In the genomic region with DNA sequence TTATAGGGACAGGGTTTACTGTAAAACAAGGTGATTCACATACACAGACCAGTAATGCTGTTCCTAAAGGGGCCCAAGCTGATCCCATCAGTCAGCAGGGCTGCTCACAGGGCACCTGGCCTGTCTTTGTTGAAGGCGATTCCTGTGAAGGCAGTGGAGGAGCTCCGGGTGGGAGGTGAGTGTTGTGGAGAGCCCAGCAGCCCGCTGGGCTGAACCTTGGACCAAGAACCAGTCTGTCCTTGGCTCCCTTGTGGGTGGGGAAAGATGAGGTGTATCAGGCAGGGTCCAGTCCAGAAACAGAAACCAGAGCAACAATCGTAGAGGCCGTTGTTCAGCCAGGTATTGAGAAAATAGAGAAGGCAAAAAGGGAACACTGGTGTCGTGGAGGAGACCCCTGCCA, we compare ENCODE assay signal across 1 cellular context.
A peak's percentile ranks its signal among the peaks of the same experiment; 100 is the strongest.
TF ChIP-seq lines count a peak whose summit lies in the region.

No MANE protein-coding gene starts in this region.

TF ChIP-seq in HepG2, 621 proteins besides CTCF, POLR2A, EP300 and RAD21 (continued from another document and continues in another):
- TF ChIP-seq, protein P1, sequence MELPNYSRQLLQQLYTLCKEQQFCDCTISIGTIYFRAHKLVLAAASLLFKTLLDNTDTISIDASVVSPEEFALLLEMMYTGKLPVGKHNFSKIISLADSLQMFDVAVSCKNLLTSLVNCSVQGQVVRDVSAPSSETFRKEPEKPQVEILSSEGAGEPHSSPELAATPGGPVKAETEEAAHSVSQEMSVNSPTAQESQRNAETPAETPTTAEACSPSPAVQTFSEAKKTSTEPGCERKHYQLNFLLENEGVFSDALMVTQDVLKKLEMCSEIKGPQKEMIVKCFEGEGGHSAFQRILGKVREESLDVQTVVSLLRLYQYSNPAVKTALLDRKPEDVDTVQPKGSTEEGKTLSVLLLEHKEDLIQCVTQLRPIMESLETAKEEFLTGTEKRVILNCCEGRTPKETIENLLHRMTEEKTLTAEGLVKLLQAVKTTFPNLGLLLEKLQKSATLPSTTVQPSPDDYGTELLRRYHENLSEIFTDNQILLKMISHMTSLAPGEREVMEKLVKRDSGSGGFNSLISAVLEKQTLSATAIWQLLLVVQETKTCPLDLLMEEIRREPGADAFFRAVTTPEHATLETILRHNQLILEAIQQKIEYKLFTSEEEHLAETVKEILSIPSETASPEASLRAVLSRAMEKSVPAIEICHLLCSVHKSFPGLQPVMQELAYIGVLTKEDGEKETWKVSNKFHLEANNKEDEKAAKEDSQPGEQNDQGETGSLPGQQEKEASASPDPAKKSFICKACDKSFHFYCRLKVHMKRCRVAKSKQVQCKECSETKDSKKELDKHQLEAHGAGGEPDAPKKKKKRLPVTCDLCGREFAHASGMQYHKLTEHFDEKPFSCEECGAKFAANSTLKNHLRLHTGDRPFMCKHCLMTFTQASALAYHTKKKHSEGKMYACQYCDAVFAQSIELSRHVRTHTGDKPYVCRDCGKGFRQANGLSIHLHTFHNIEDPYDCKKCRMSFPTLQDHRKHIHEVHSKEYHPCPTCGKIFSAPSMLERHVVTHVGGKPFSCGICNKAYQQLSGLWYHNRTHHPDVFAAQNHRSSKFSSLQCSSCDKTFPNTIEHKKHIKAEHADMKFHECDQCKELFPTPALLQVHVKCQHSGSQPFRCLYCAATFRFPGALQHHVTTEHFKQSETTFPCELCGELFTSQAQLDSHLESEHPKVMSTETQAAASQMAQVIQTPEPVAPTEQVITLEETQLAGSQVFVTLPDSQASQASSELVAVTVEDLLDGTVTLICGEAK (IDR thresholded peaks at IDR 0.05): no peak
- TF ChIP-seq, protein P1 (CRISPR knock-in tag; IDR thresholded peaks at IDR 0.05): peak; percentile 30; the same call in 1 of the 2 replicates
- peak; percentile 69; the same call in 1 of the 2 replicates for TF ChIP-seq SAP130 (CRISPR knock-in tag; IDR thresholded peaks at IDR 0.05; ENCODE audit: low read depth)
- TF ChIP-seq RFXAP (CRISPR knock-in tag; IDR thresholded peaks at IDR 0.05; ENCODE audit: borderline replicate concordance): no peak
- TF ChIP-seq KDM1A (CRISPR knock-in tag; IDR thresholded peaks at IDR 0.05): no peak
- TF ChIP-seq, protein P2, sequence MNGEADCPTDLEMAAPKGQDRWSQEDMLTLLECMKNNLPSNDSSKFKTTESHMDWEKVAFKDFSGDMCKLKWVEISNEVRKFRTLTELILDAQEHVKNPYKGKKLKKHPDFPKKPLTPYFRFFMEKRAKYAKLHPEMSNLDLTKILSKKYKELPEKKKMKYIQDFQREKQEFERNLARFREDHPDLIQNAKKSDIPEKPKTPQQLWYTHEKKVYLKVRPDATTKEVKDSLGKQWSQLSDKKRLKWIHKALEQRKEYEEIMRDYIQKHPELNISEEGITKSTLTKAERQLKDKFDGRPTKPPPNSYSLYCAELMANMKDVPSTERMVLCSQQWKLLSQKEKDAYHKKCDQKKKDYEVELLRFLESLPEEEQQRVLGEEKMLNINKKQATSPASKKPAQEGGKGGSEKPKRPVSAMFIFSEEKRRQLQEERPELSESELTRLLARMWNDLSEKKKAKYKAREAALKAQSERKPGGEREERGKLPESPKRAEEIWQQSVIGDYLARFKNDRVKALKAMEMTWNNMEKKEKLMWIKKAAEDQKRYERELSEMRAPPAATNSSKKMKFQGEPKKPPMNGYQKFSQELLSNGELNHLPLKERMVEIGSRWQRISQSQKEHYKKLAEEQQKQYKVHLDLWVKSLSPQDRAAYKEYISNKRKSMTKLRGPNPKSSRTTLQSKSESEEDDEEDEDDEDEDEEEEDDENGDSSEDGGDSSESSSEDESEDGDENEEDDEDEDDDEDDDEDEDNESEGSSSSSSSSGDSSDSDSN (CRISPR knock-in tag; IDR thresholded peaks at IDR 0.05): peak; percentile 70
- TF ChIP-seq DPF2 (CRISPR knock-in tag; IDR thresholded peaks at IDR 0.05; ENCODE audit: borderline replicate concordance, low read depth): 0 out of 2 replicates have a peak, but pooled peaks have one; percentile 33
- TF ChIP-seq, protein P3, sequence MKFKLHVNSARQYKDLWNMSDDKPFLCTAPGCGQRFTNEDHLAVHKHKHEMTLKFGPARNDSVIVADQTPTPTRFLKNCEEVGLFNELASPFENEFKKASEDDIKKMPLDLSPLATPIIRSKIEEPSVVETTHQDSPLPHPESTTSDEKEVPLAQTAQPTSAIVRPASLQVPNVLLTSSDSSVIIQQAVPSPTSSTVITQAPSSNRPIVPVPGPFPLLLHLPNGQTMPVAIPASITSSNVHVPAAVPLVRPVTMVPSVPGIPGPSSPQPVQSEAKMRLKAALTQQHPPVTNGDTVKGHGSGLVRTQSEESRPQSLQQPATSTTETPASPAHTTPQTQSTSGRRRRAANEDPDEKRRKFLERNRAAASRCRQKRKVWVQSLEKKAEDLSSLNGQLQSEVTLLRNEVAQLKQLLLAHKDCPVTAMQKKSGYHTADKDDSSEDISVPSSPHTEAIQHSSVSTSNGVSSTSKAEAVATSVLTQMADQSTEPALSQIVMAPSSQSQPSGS (CRISPR knock-in tag; IDR thresholded peaks at IDR 0.05): no peak
- no peak for TF ChIP-seq ZNF30 (CRISPR knock-in tag; IDR thresholded peaks at IDR 0.05)
- TF ChIP-seq, protein P4, sequence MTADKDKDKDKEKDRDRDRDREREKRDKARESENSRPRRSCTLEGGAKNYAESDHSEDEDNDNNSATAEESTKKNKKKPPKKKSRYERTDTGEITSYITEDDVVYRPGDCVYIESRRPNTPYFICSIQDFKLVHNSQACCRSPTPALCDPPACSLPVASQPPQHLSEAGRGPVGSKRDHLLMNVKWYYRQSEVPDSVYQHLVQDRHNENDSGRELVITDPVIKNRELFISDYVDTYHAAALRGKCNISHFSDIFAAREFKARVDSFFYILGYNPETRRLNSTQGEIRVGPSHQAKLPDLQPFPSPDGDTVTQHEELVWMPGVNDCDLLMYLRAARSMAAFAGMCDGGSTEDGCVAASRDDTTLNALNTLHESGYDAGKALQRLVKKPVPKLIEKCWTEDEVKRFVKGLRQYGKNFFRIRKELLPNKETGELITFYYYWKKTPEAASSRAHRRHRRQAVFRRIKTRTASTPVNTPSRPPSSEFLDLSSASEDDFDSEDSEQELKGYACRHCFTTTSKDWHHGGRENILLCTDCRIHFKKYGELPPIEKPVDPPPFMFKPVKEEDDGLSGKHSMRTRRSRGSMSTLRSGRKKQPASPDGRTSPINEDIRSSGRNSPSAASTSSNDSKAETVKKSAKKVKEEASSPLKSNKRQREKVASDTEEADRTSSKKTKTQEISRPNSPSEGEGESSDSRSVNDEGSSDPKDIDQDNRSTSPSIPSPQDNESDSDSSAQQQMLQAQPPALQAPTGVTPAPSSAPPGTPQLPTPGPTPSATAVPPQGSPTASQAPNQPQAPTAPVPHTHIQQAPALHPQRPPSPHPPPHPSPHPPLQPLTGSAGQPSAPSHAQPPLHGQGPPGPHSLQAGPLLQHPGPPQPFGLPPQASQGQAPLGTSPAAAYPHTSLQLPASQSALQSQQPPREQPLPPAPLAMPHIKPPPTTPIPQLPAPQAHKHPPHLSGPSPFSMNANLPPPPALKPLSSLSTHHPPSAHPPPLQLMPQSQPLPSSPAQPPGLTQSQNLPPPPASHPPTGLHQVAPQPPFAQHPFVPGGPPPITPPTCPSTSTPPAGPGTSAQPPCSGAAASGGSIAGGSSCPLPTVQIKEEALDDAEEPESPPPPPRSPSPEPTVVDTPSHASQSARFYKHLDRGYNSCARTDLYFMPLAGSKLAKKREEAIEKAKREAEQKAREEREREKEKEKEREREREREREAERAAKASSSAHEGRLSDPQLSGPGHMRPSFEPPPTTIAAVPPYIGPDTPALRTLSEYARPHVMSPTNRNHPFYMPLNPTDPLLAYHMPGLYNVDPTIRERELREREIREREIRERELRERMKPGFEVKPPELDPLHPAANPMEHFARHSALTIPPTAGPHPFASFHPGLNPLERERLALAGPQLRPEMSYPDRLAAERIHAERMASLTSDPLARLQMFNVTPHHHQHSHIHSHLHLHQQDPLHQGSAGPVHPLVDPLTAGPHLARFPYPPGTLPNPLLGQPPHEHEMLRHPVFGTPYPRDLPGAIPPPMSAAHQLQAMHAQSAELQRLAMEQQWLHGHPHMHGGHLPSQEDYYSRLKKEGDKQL (CRISPR knock-in tag; IDR thresholded peaks at IDR 0.05; ENCODE audit: low read depth): no peak
- no peak for TF ChIP-seq ZNF562 (CRISPR knock-in tag; IDR thresholded peaks at IDR 0.05; ENCODE audit: borderline replicate concordance)
- no peak for TF ChIP-seq TBL1XR1 (IDR thresholded peaks at IDR 0.05; ENCODE audit: borderline replicate concordance, low read length, partially characterized antibody)
- peak; percentile 82; the same call in 1 of the 2 replicates for TF ChIP-seq ZNF556 (CRISPR knock-in tag; IDR thresholded peaks at IDR 0.05; ENCODE audit: borderline replicate concordance)
- TF ChIP-seq ZSCAN20 (CRISPR knock-in tag; IDR thresholded peaks at IDR 0.05; ENCODE audit: borderline replicate concordance): no peak
- peak; percentile 75 for TF ChIP-seq ZNF605 (CRISPR knock-in tag; IDR thresholded peaks at IDR 0.05)
- TF ChIP-seq, protein P5, sequence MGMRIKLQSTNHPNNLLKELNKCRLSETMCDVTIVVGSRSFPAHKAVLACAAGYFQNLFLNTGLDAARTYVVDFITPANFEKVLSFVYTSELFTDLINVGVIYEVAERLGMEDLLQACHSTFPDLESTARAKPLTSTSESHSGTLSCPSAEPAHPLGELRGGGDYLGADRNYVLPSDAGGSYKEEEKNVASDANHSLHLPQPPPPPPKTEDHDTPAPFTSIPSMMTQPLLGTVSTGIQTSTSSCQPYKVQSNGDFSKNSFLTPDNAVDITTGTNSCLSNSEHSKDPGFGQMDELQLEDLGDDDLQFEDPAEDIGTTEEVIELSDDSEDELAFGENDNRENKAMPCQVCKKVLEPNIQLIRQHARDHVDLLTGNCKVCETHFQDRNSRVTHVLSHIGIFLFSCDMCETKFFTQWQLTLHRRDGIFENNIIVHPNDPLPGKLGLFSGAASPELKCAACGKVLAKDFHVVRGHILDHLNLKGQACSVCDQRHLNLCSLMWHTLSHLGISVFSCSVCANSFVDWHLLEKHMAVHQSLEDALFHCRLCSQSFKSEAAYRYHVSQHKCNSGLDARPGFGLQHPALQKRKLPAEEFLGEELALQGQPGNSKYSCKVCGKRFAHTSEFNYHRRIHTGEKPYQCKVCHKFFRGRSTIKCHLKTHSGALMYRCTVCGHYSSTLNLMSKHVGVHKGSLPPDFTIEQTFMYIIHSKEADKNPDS (CRISPR knock-in tag; IDR thresholded peaks at IDR 0.05): no peak
- TF ChIP-seq ZNF674 (CRISPR knock-in tag; IDR thresholded peaks at IDR 0.05; ENCODE audit: low read depth): no peak
- TF ChIP-seq MXI1 (IDR thresholded peaks at IDR 0.05; ENCODE audit: borderline replicate concordance, low read depth, low read length): peak; percentile 65; the same call in 1 of the 3 replicates
- TF ChIP-seq ZBTB20 (CRISPR knock-in tag; IDR thresholded peaks at IDR 0.05; ENCODE audit: borderline replicate concordance, low read depth): peak; percentile 58; the same call in 1 of the 2 replicates
- TF ChIP-seq EED (CRISPR knock-in tag; IDR thresholded peaks at IDR 0.05): no peak; the same call in 1 of the 2 replicates
- no peak for TF ChIP-seq ZNF121 (CRISPR knock-in tag; IDR thresholded peaks at IDR 0.05)
- 0 out of 2 replicates have a peak, but pooled peaks have one; percentile 13 for TF ChIP-seq SIX1 (CRISPR knock-in tag; IDR thresholded peaks at IDR 0.05; ENCODE audit: borderline replicate concordance)
- TF ChIP-seq, protein P6, sequence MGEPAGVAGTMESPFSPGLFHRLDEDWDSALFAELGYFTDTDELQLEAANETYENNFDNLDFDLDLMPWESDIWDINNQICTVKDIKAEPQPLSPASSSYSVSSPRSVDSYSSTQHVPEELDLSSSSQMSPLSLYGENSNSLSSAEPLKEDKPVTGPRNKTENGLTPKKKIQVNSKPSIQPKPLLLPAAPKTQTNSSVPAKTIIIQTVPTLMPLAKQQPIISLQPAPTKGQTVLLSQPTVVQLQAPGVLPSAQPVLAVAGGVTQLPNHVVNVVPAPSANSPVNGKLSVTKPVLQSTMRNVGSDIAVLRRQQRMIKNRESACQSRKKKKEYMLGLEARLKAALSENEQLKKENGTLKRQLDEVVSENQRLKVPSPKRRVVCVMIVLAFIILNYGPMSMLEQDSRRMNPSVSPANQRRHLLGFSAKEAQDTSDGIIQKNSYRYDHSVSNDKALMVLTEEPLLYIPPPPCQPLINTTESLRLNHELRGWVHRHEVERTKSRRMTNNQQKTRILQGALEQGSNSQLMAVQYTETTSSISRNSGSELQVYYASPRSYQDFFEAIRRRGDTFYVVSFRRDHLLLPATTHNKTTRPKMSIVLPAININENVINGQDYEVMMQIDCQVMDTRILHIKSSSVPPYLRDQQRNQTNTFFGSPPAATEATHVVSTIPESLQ (CRISPR knock-in tag; conservative IDR thresholded peaks at IDR 0.05): no peak
- no peak for TF ChIP-seq CHCHD3 (CRISPR knock-in tag; IDR thresholded peaks at IDR 0.05)
- TF ChIP-seq ZNF557 (CRISPR knock-in tag; IDR thresholded peaks at IDR 0.05): no peak
- TF ChIP-seq TARDBP (CRISPR knock-in tag; IDR thresholded peaks at IDR 0.05): peak; percentile 31; the same call in 1 of the 2 replicates
